9 cellular contexts compared by ENCODE assay signal in genomic region chr3:196609343-196609775, GRCh38. TPM values are rescaled to one million over a fixed set of nuclear protein-coding genes. Genes with fewer than 3 reads are reported as not detected.
A peak's percentile ranks its signal among the peaks of the same experiment; 100 is the strongest.
DNase-seq lines count a peak whose midpoint lies in the region; ATAC-seq, FAIRE-seq and TF ChIP-seq lines count a peak whose summit lies in the region.
"Had no signal": no experiment of that assay in that cellular context is flagged by ENCODE, and none has a peak within 500 bp of the region (broad histone marks: within the 10 kb centered on the region; RNA-seq: fewer than 3 reads in every experiment).

No MANE protein-coding gene starts in this region.

- no peak for FAIRE-seq in frontal cortex (lab: Jason Lieb, UNC)
- FAIRE-seq: endometrium had no signal

- peak; percentile 97 to 98 for TF ChIP-seq CTCF in GM23338 (conservative IDR thresholded peaks at IDR 0.05; ENCODE audit: low read depth in 2 of 2)
- peak; percentile 91 for TF ChIP-seq CTCF in osteocyte (IDR thresholded peaks at IDR 0.05)

- H3K27me3 ChIP-seq in GM23338 (ENCODE audit: insufficient read depth) (no peaks in the 10 kb centered on the region), thymus (ENCODE audit: control insufficient read depth, insufficient read depth) (no peaks in the 10 kb centered on the region)

- H2AFZ ChIP-seq in GM23338 = 0 out of 2 replicates have a peak overlapping the region, but pooled peaks have one; percentile 0

- H3K9me3 Mint-ChIP-seq in GM23338 = no peaks in the 10 kb centered on the region
- H3K9me3 Mint-ChIP-seq in osteocyte (ENCODE audit: unreplicated experiment) = peaks cover 4% of the 10 kb centered on the region

- H3F3A ChIP-seq in GM23338 (replicated peaks; ENCODE audit: low read depth) = no peaks in the 10 kb centered on the region

- H3K27ac ChIP-seq in GM23338 (ENCODE audit: low read depth) (no peak overlapping the region), SK-N-MC (no peak overlapping the region), thymus (ENCODE audit: low read depth) (peak overlapping the region; percentile 68)

- no peaks in the 10 kb centered on the region for H3K36me3 ChIP-seq in GM23338 (ENCODE audit: insufficient read depth)
- no peaks in the 10 kb centered on the region for H3K36me3 ChIP-seq in SK-N-MC (ENCODE audit: insufficient read depth, low read length)
- H3K36me3 ChIP-seq in thymus (ENCODE audit: control insufficient read depth, insufficient read depth) = no peaks in the 10 kb centered on the region

- H4K20me1 ChIP-seq in GM23338 (replicated peaks; ENCODE audit: insufficient read depth) = no peaks in the 10 kb centered on the region

- H3K4me3 Mint-ChIP-seq in GM23338 (no peak overlapping the region), osteocyte (ENCODE audit: unreplicated experiment) (no peak overlapping the region)

- peaks cover 3% of the 10 kb centered on the region; the same call in 1 of the 2 replicates for H3K4me1 ChIP-seq in GM23338 (ENCODE audit: insufficient read depth)
- H3K4me1 ChIP-seq in thymus (ENCODE audit: control insufficient read depth, insufficient read depth, low read length) = peaks cover 20% of the 10 kb centered on the region

- H3K9me3 ChIP-seq in SK-N-MC (ENCODE audit: low read depth, low read length) (no peaks in the 10 kb centered on the region), thymus (ENCODE audit: control insufficient read depth) (no peaks in the 10 kb centered on the region)

- H3K4me3 ChIP-seq in GM23338 = no peak overlapping the region
- no peak overlapping the region; the same call in 1 of the 2 replicates for H3K4me3 ChIP-seq in SK-N-MC
- no peak overlapping the region for H3K4me3 ChIP-seq in thymus (ENCODE audit: low read length)

- 3% methylated on average over 5 of the region's 5 CpGs for WGBS in thymus

- H3K4me1 Mint-ChIP-seq in GM23338 = peaks cover 16% of the 10 kb centered on the region
- H3K4me1 Mint-ChIP-seq in osteocyte (ENCODE audit: unreplicated experiment) = peaks cover 3% of the 10 kb centered on the region

- H3K27ac Mint-ChIP-seq in GM23338 (no peak overlapping the region), osteocyte (ENCODE audit: unreplicated experiment) (no peak overlapping the region)

- H3K36me3 Mint-ChIP-seq in GM23338 (ENCODE audit: low read depth) (no peaks in the 10 kb centered on the region), osteocyte (ENCODE audit: unreplicated experiment) (peaks cover 2% of the 10 kb centered on the region)

- DNase-seq in DMS53 treated with DMSO at 0.1 percent for 48 hours (lab: John Stamatoyannopoulos, UW; ENCODE audit: unreplicated experiment) = peak; percentile 41
- peak; percentile 96 for DNase-seq in GM23338 (ENCODE audit: low spot score)
- peak; percentile 63 for DNase-seq in NCI-H1092 (lab: John Stamatoyannopoulos, UW)
- DNase-seq in SK-N-MC (ENCODE audit: low read depth, low spot score) = peak; percentile 56
- peak; percentile 93 for DNase-seq in activated gamma-delta T cell treated with anti-CD3 and anti-CD28 coated beads, Interleukin-2, amount 50 U/mL, for 16 hours (ENCODE audit: low read depth)
- DNase-seq in frontal cortex (ENCODE audit: low spot score in 2 of 2) = peak; percentile 66 to 73
- DNase-seq in osteocyte (ENCODE audit: extremely low spot score, unreplicated experiment) = peak; percentile 94

- H3K9ac ChIP-seq in SK-N-MC (ENCODE audit: insufficient read length) = no peak overlapping the region

- no peaks in the 10 kb centered on the region for H3K9me2 ChIP-seq in GM23338 (ENCODE audit: insufficient read depth)

- no peak overlapping the region for H3K4me2 ChIP-seq in GM23338

- H3K27me3 Mint-ChIP-seq in GM23338 (ENCODE audit: insufficient read depth, low read depth, poor library complexity) = peaks cover 14% of the 10 kb centered on the region
- peaks cover 32% of the 10 kb centered on the region for H3K27me3 Mint-ChIP-seq in osteocyte (ENCODE audit: unreplicated experiment)

- H3K79me2 ChIP-seq in GM23338 (replicated peaks; ENCODE audit: insufficient read depth) = no peaks in the 10 kb centered on the region

- peak; percentile 100 for ATAC-seq in GM23338

TF ChIP-seq in GM23338, 12 proteins besides CTCF, POLR2A, EP300 and RAD21:
- TF ChIP-seq NANOG (IDR thresholded peaks at IDR 0.05; ENCODE audit: borderline replicate concordance) = no peak
- no peak for TF ChIP-seq EZH2phosphoT487 (IDR thresholded peaks at IDR 0.05; ENCODE audit: unreplicated experiment)
- TF ChIP-seq CREB1 (CRISPR knock-in tag; IDR thresholded peaks at IDR 0.05; ENCODE audit: low read depth) = no peak
- TF ChIP-seq STAT1 (IDR thresholded peaks at IDR 0.05; ENCODE audit: unreplicated experiment) = no peak
- no peak for TF ChIP-seq REST (IDR thresholded peaks at IDR 0.05; ENCODE audit: unreplicated experiment)
TF ChIP-seq in GM23338: peak in this region for 0.

RNA-seq across cellular contexts. Expression of gene NRROS, which starts 30.1 kb away (rescaled TPM):
- 5.9 and 8.5 TPM in 2 replicates for total RNA-seq in GM23338 (2014; rRNA removed; shearing (Covaris generic))
- polyA plus RNA-seq in GM23338 (2016; fragmentation: Nextera tagmentation; extraction: Ambion mirVana) (1.2 and 2.3 TPM in 2 replicates), thymus (5.2 TPM)
- total RNA-seq in frontal cortex (0.82 TPM), osteocyte (0.13 and 0.24 TPM in 2 replicates)

RNA-seq across cellular contexts. Expression of gene FBXO45, which starts 40.9 kb away (rescaled TPM):
- 23.7 and 25.3 TPM in 2 replicates for total RNA-seq in GM23338 (2014; rRNA removed; shearing (Covaris generic))
- 10.3 and 11.5 TPM in 2 replicates for polyA plus RNA-seq in GM23338 (2016; fragmentation: Nextera tagmentation; extraction: Ambion mirVana)
- 43.6 TPM for total RNA-seq in frontal cortex
- 7.8 and 8.2 TPM in 2 replicates for total RNA-seq in osteocyte
- polyA plus RNA-seq in thymus = 7.0 TPM

RNA-seq across cellular contexts. Expression of gene WDR53, which starts 41.0 kb away (rescaled TPM):
- total RNA-seq in GM23338 (2014; rRNA removed; shearing (Covaris generic)) = 1.6 and 6.8 TPM in 2 replicates
- polyA plus RNA-seq in GM23338 (2016; fragmentation: Nextera tagmentation; extraction: Ambion mirVana) = 26.7 and 29.7 TPM in 2 replicates
- total RNA-seq in frontal cortex = 7.3 TPM
- total RNA-seq in osteocyte = 15.4 and 16.5 TPM in 2 replicates
- polyA plus RNA-seq in thymus = 28.1 TPM

Comparison
In these comparisons a context has a peak if more than half of its experiments do, and no peak if none do; other contexts are left out.
1. DNase-seq: peak in every context shown above with its lines; median percentile 96 in GM23338; 94 in osteocyte; 93 in activated gamma-delta T cell treated with anti-CD3 and anti-CD28 coated beads, Interleukin-2, amount 50 U/mL, for 16 hours; 70 in frontal cortex; 63 in NCI-H1092; 56 in SK-N-MC; 41 in DMS53 treated with DMSO at 0.1 percent for 48 hours.